18 cellular contexts compared by ENCODE assay signal in the genomic region with DNA sequence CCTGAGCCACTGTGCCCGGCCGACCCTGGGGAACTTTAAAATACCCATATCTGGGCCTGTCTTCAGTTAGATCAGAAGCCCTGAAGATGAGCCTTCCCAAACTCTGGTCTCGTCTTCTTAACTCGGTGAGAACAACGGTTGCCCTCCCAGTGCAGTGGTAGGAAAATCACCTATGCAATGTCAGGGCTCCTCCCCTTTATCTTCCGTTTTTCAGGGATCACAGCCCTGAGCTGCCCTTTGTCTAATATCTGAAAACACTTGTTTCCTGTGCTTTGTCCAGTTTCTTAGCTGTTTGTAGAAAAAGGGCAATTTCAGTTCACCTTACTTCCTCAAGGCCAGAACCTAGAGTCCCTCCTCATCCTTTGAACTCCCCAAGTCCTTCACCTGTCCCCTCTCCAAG. TPM values are rescaled to one million over a fixed set of nuclear protein-coding genes. Genes with fewer than 3 reads are reported as not detected.
DNase-seq lines count a peak whose midpoint lies in the region; ATAC-seq and TF ChIP-seq lines count a peak whose summit lies in the region.
"Had no signal": no experiment of that assay in that cellular context is flagged by ENCODE, and none has a peak within 500 bp of the region (broad histone marks: within the 10 kb centered on the region; RNA-seq: fewer than 3 reads in every experiment).

No MANE protein-coding gene starts in this region.

- no peaks in the 10 kb centered on the region for H3K9me3 ChIP-seq in ascending aorta
- H3K9me3 ChIP-seq: thyroid gland had no signal

- no peak overlapping the region for H3K4me3 ChIP-seq in ascending aorta
- no peak overlapping the region for H3K4me3 ChIP-seq in coronary artery
- H3K4me3 ChIP-seq: thyroid gland had no signal

- peak overlapping the region; percentile 70 for H3K4me3 Mint-ChIP-seq in T-helper 1 cell treated with Interleukin-12 subunit alpha and Interleukin-12 subunit beta and Interleukin-4 antibody, amounts not matched to agents 30 μg/mL and 1 μg/mL, for 36 hours
- H3K4me3 Mint-ChIP-seq in IgD-negative memory B cell (peak overlapping the region in 3 of 4 donors; percentile 59 to 90 (median 84)), natural killer cell (peak overlapping the region; percentile 65)
- peak overlapping the region; percentile 73 for H3K4me3 Mint-ChIP-seq in activated CD8-positive, alpha-beta T cell treated with anti-CD3 and anti-CD28 coated beads, Interleukin-2, amount 10 ng/mL, durations not matched to agents 7 days and 5 days

- CTCF ChIA-PET in activated CD8-positive, alpha-beta T cell treated with anti-CD3 and anti-CD28 coated beads, Interleukin-2, amount 10 ng/mL, durations not matched to agents 7 days and 5 days (lab: Charles Lee): interaction anchor here (0.6 to 4.3 kb wide), 13 partner anchors 14 to 217 kb away, joined by 3 to 33 read pairs (median 4); a partner anchor contains a TSS

- H3K27me3 Mint-ChIP-seq in T-helper 1 cell treated with Interleukin-12 subunit alpha and Interleukin-12 subunit beta and Interleukin-4 antibody, amounts not matched to agents 30 μg/mL and 1 μg/mL, for 36 hours (ENCODE audit: low read depth): no peaks in the 10 kb centered on the region
- no peaks in the 10 kb centered on the region for H3K27me3 Mint-ChIP-seq in IgD-negative memory B cell
- H3K27me3 Mint-ChIP-seq in activated CD8-positive, alpha-beta T cell treated with anti-CD3 and anti-CD28 coated beads, Interleukin-2, amount 10 ng/mL, durations not matched to agents 7 days and 5 days (ENCODE audit: low read depth): no peaks in the 10 kb centered on the region
- H3K27me3 Mint-ChIP-seq in natural killer cell (ENCODE audit: low read depth in 2 of 2): no peaks in the 10 kb centered on the region

- POLR2A ChIA-PET in activated CD8-positive, alpha-beta T cell treated with anti-CD3 and anti-CD28 coated beads, Interleukin-2, amount 10 ng/mL, durations not matched to agents 7 days and 5 days (lab: Charles Lee): interaction anchor here (0.7 to 1.3 kb wide), 11 partner anchors 11 to 119 kb away, joined by 3 to 7 read pairs (median 3); a partner anchor contains a TSS

- H3K9me3 Mint-ChIP-seq in T-helper 1 cell treated with Interleukin-12 subunit alpha and Interleukin-12 subunit beta and Interleukin-4 antibody, amounts not matched to agents 30 μg/mL and 1 μg/mL, for 36 hours: no peaks in the 10 kb centered on the region
- H3K9me3 Mint-ChIP-seq in IgD-negative memory B cell (no peaks in the 10 kb centered on the region), natural killer cell (no peaks in the 10 kb centered on the region)
- no peaks in the 10 kb centered on the region for H3K9me3 Mint-ChIP-seq in activated CD8-positive, alpha-beta T cell treated with anti-CD3 and anti-CD28 coated beads, Interleukin-2, amount 10 ng/mL, durations not matched to agents 7 days and 5 days (ENCODE audit: insufficient read depth)

- H3K27me3 ChIP-seq in ascending aorta: no peaks in the 10 kb centered on the region
- H3K27me3 ChIP-seq: thyroid gland had no signal

- H3K4me1 Mint-ChIP-seq in T-helper 1 cell treated with Interleukin-12 subunit alpha and Interleukin-12 subunit beta and Interleukin-4 antibody, amounts not matched to agents 30 μg/mL and 1 μg/mL, for 36 hours (ENCODE audit: low read depth): peaks cover 31% of the 10 kb centered on the region
- H3K4me1 Mint-ChIP-seq in IgD-negative memory B cell (peaks cover 15 to 17% (median 16%) of the 10 kb centered on the region in 3 donors), natural killer cell (peaks cover 24 to 38% of the 10 kb centered on the region in 2 donors)
- peaks cover 62% of the 10 kb centered on the region for H3K4me1 Mint-ChIP-seq in activated CD8-positive, alpha-beta T cell treated with anti-CD3 and anti-CD28 coated beads, Interleukin-2, amount 10 ng/mL, durations not matched to agents 7 days and 5 days (ENCODE audit: low read depth)

- peak; percentile 10 for ATAC-seq in activated CD8-positive, alpha-beta T cell treated with anti-CD3 and anti-CD28 coated beads, Interleukin-2, amount 10 ng/mL, durations not matched to agents 7 days and 5 days
- no peak for ATAC-seq in natural killer cell
- ATAC-seq in GM21515 (IDR thresholded peaks at IDR 0.05; ENCODE audit: unreplicated experiment): no peak

- H3K27ac ChIP-seq in ascending aorta (no peak overlapping the region), coronary artery (no peak overlapping the region)
- H3K27ac ChIP-seq: 22Rv1, WERI-Rb-1 had no signal

- peaks cover 5% of the 10 kb centered on the region for H3K36me3 Mint-ChIP-seq in T-helper 1 cell treated with Interleukin-12 subunit alpha and Interleukin-12 subunit beta and Interleukin-4 antibody, amounts not matched to agents 30 μg/mL and 1 μg/mL, for 36 hours (ENCODE audit: low read depth)
- H3K36me3 Mint-ChIP-seq in IgD-negative memory B cell (no peaks in the 10 kb centered on the region), natural killer cell (no peaks in the 10 kb centered on the region)
- peaks cover 18% of the 10 kb centered on the region for H3K36me3 Mint-ChIP-seq in activated CD8-positive, alpha-beta T cell treated with anti-CD3 and anti-CD28 coated beads, Interleukin-2, amount 10 ng/mL, durations not matched to agents 7 days and 5 days (ENCODE audit: low read depth)

- intact Hi-C loops in natural killer cell (cut with micrococcal nuclease): loop anchor here (1.0 kb wide), 1 partner anchor 9 kb away; a partner anchor contains a TSS
- intact Hi-C loops in ascending aorta (cut with DNase I): no loop called here

- H3K36me3 ChIP-seq in ascending aorta: no peaks in the 10 kb centered on the region
- H3K36me3 ChIP-seq: thyroid gland had no signal

- no peaks in the 10 kb centered on the region for H3K4me1 ChIP-seq in ascending aorta

- H3K27ac Mint-ChIP-seq in T-helper 1 cell treated with Interleukin-12 subunit alpha and Interleukin-12 subunit beta and Interleukin-4 antibody, amounts not matched to agents 30 μg/mL and 1 μg/mL, for 36 hours: peak overlapping the region; percentile 89
- H3K27ac Mint-ChIP-seq in IgD-negative memory B cell: peak overlapping the region; percentile 68 to 97 (median 94)
- H3K27ac Mint-ChIP-seq in activated CD8-positive, alpha-beta T cell treated with anti-CD3 and anti-CD28 coated beads, Interleukin-2, amount 10 ng/mL, durations not matched to agents 7 days and 5 days: peak overlapping the region; percentile 96
- peak overlapping the region; percentile 92 to 97 for H3K27ac Mint-ChIP-seq in natural killer cell

- DNase-seq in T-helper 1 cell (no peak), natural killer cell (no peak), ascending aorta (ENCODE audit: low spot score in 2 of 2) (no peak), coronary artery (ENCODE audit: low spot score) (no peak)
- peak; percentile 41 for DNase-seq in activated CD8-positive, alpha-beta T cell treated with anti-CD3 and anti-CD28 coated beads, Interleukin-2, amount 10 ng/mL, durations not matched to agents 7 days and 5 days
- DNase-seq: left ventricle myocardium superior, NCI-H2081, NCI-H774, SHP77, WERI-Rb-1 had no signal

- no peak for TF ChIP-seq CTCF in natural killer cell (IDR thresholded peaks at IDR 0.05)
- TF ChIP-seq CTCF in ascending aorta (IDR thresholded peaks at IDR 0.05): no peak
- TF ChIP-seq CTCF in coronary artery (IDR thresholded peaks at IDR 0.05): no peak

RNA-seq across cellular contexts. Expression of a gene that starts 9.4 kb away (rescaled TPM):
- polyA plus RNA-seq in IgD-negative memory B cell: 90.7 TPM
- 100 to 1,000 TPM; 219 to 240 TPM for total RNA-seq in activated CD8-positive, alpha-beta T cell treated with anti-CD3 and anti-CD28 coated beads, Interleukin-2, amount 10 ng/mL, durations not matched to agents 7 days and 5 days
- 100 to 1,000 TPM; 114 to 115 (median 115) TPM for total RNA-seq in natural killer cell
- 135 TPM for total RNA-seq in ascending aorta

RNA-seq across cellular contexts. Expression of a gene that starts 9.8 kb away (rescaled TPM):
- 61.6 TPM for polyA plus RNA-seq in IgD-negative memory B cell
- 10 to 100 TPM; 28.4 to 28.5 TPM for total RNA-seq in activated CD8-positive, alpha-beta T cell treated with anti-CD3 and anti-CD28 coated beads, Interleukin-2, amount 10 ng/mL, durations not matched to agents 7 days and 5 days
- total RNA-seq in natural killer cell (10 to 100 TPM; 19.9 to 28.3 (median 20.7) TPM), ascending aorta (25.3 TPM)

RNA-seq across cellular contexts. Expression of a gene that starts 16.6 kb away (rescaled TPM):
- polyA plus RNA-seq in IgD-negative memory B cell: not detected
- total RNA-seq in activated CD8-positive, alpha-beta T cell treated with anti-CD3 and anti-CD28 coated beads, Interleukin-2, amount 10 ng/mL, durations not matched to agents 7 days and 5 days: not detected
- not detected for total RNA-seq in natural killer cell
- total RNA-seq in ascending aorta: not detected
- total RNA-seq: chondrocyte, left ventricle myocardium superior, skeletal muscle tissue had no signal
- polyA plus RNA-seq: fibroblast of lung had no signal

RNA-seq across cellular contexts. Expression of a gene that starts 28.5 kb away (rescaled TPM):
- 0.79 TPM for polyA plus RNA-seq in IgD-negative memory B cell
- total RNA-seq in activated CD8-positive, alpha-beta T cell treated with anti-CD3 and anti-CD28 coated beads, Interleukin-2, amount 10 ng/mL, durations not matched to agents 7 days and 5 days: 1 to 10 TPM; 2.3 to 3.8 TPM
- total RNA-seq in natural killer cell (1 to 10 TPM; 3.4 to 9.0 (median 6.8) TPM), ascending aorta (123 TPM)
- total RNA-seq: skeletal muscle tissue had no signal

RNA-seq across cellular contexts. Expression of a gene that starts 32.9 kb away (rescaled TPM):
- polyA plus RNA-seq in IgD-negative memory B cell: 53.1 TPM
- total RNA-seq in activated CD8-positive, alpha-beta T cell treated with anti-CD3 and anti-CD28 coated beads, Interleukin-2, amount 10 ng/mL, durations not matched to agents 7 days and 5 days: 10 to 100 TPM; 88.0 to 90.3 TPM
- total RNA-seq in natural killer cell: 100 to 1,000 TPM; 103 to 123 (median 115) TPM
- total RNA-seq in ascending aorta: 28.4 TPM
